8 cellular contexts compared by ENCODE assay signal in the genomic region with DNA sequence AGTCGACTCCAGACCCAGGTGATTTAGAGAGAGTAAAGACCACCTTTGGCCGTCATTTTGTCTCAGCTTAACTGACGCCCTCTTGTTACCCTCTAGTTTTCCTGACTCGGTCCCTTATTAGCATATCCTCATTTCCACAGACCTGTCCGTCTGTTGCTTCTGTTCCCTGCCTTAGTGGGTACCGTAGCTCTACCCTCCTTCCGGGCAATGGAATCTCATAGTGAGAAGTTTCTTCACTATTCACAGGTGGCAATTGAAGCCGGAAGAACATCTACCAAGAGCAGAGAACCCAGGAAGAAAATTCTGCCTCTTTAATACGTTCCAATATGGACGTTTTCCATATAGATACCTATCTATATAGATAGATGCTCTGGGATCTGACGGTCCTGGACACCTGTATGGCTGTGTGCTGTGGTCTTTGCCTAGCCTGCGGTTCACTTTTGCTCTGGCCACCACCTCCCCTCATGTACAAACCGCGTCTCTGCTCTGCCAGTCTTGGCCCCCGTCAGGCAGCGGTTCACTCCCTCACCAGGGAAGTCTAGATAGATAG. TPM values are rescaled to one million over a fixed set of nuclear protein-coding genes. Genes with fewer than 3 reads are reported as not detected.
DNase-seq lines count a peak whose midpoint lies in the region; ATAC-seq and TF ChIP-seq lines count a peak whose summit lies in the region.

No MANE protein-coding gene starts in this region.

- peaks cover 10% of the 10 kb centered on the region for H3K9me3 Mint-ChIP-seq in neural crest cell

- peaks cover 46% of the 10 kb centered on the region for H3K79me2 ChIP-seq in fibroblast of lung (ENCODE audit: control insufficient read depth, insufficient read depth, low read length)

- ATAC-seq in GM21786 (IDR thresholded peaks at IDR 0.05; ENCODE audit: unreplicated experiment) = peak; percentile 8

- no peaks in the 10 kb centered on the region for H4K20me1 ChIP-seq in fibroblast of lung (ENCODE audit: control insufficient read depth, extremely low read depth, insufficient read depth, low read length)

- peak overlapping the region; percentile 84 for H2AFZ ChIP-seq in fibroblast of lung (ENCODE audit: low read length)

- no peaks in the 10 kb centered on the region for H3K9me3 ChIP-seq in fibroblast of lung (ENCODE audit: control insufficient read depth, insufficient read depth, low read depth, low read length)

- no peaks in the 10 kb centered on the region for H3K4me1 ChIP-seq in fibroblast of lung (ENCODE audit: control insufficient read depth, extremely low read depth, insufficient read depth, low read length)

- H3K36me3 Mint-ChIP-seq in neural crest cell (ENCODE audit: low read depth) = peaks cover 34% of the 10 kb centered on the region

- in situ Hi-C loops in KBM-7 (cut with MboI; ENCODE audit: low pct_unique_long_range_greater_than_20kb, low sequenced_read_pairs) = no loop called here

- H3K4me3 Mint-ChIP-seq in neural crest cell = peak overlapping the region; percentile 99

- H3K4me1 Mint-ChIP-seq in neural crest cell = peaks cover 53% of the 10 kb centered on the region

- peaks cover 2% of the 10 kb centered on the region for H3K36me3 ChIP-seq in fibroblast of lung (ENCODE audit: control insufficient read depth, insufficient read depth, low read length)

- no peak overlapping the region for H3K9ac ChIP-seq in fibroblast of lung (ENCODE audit: insufficient read depth, low read length)

- H3K27ac Mint-ChIP-seq in neural crest cell (ENCODE audit: unreplicated experiment) = peak overlapping the region; percentile 94

- H3K4me2 ChIP-seq in fibroblast of lung (ENCODE audit: extremely low read depth, insufficient read depth, low read length) = peak overlapping the region; percentile 49

- H3K27me3 Mint-ChIP-seq in neural crest cell (ENCODE audit: low read depth) = no peaks in the 10 kb centered on the region

- no peaks in the 10 kb centered on the region for H3K27me3 ChIP-seq in fibroblast of lung (ENCODE audit: control insufficient read depth, insufficient read depth, low read length)

- TF ChIP-seq CTCF in fibroblast of lung (conservative IDR thresholded peaks at IDR 0.05 in 1 of 2, IDR thresholded peaks at IDR 0.05 in 1 of 2; ENCODE audit: low read depth in 1 of 2, low read length in 2 of 2) (no peak), neural crest cell (conservative IDR thresholded peaks at IDR 0.05) (no peak)

- DNase-seq in NCI-H82 (lab: John Stamatoyannopoulos, UW) = peak; percentile 62
- no peak for DNase-seq in NCI-H82 treated with DMSO at 0.1 percent for 48 hours (lab: John Stamatoyannopoulos, UW; ENCODE audit: unreplicated experiment)
- peak; percentile 32 for DNase-seq in KBM-7
- DNase-seq in activated CD4-positive, alpha-beta T cell treated with anti-CD3 and anti-CD28 coated beads, Interleukin-2, amount 50 U/mL, for 1 hour = peak; percentile 6
- peak; percentile 18 to 30 for DNase-seq in fibroblast of lung (ENCODE audit: low read depth in 2 of 2)
- no peak for DNase-seq in neural crest cell (ENCODE audit: low read depth, low spot score)
- DNase-seq in NCI-H2081 treated with DMSO at 0.1 percent for 48 hours (lab: John Stamatoyannopoulos, UW) = no peak

- peak overlapping the region; percentile 63 for H3K27ac ChIP-seq in fibroblast of lung (ENCODE audit: insufficient read depth, low read length)

- peak overlapping the region; percentile 78 to 98 (median 88) for H3K4me3 ChIP-seq in fibroblast of lung (replicated peaks in 1 of 4; ENCODE audit: control extremely low read depth in 1 of 4, insufficient read depth in 1 of 4, low read depth in 3 of 4, low read length in 4 of 4)

RNA-seq across cellular contexts. Expression of a gene that starts 0.7 kb away (rescaled TPM):
- total RNA-seq in fibroblast of lung (11.3 and 18.3 TPM in 2 replicates), neural crest cell (16.7 and 16.9 TPM in 2 replicates)
- 8.8 and 11.5 TPM in 2 replicates for polyA plus RNA-seq in fibroblast of lung
- polyA plus RNA-seq in fibroblast of lung (2012) = 5.8 and 6.2 TPM in 2 replicates
- polyA minus RNA-seq in fibroblast of lung (ENCODE audit: low replicate concordance) = 0.85 and 6.0 TPM in 2 replicates

Comparison
In these comparisons a context has a peak if more than half of its experiments do, and no peak if none do; other contexts are left out.
1. DNase-seq: peak in NCI-H82 (single experiment), KBM-7 (single experiment), activated CD4-positive, alpha-beta T cell treated with anti-CD3 and anti-CD28 coated beads, Interleukin-2, amount 50 U/mL, for 1 hour (single experiment) and fibroblast of lung (2 of 2); none in NCI-H82 treated with DMSO at 0.1 percent for 48 hours (single experiment), neural crest cell (single experiment) and NCI-H2081 treated with DMSO at 0.1 percent for 48 hours (single experiment).